ENCODE assay signal across 21 cellular contexts in genomic region chr1:9311489-9311888, GRCh38.
"Had no signal": no experiment of that assay in that cellular context is flagged by ENCODE, and none has a peak within 500 bp of the region (broad histone marks: within the 10 kb centered on the region; RNA-seq: fewer than 3 reads in every experiment).

No MANE protein-coding gene starts in this region.

- H3K4me3 Mint-ChIP-seq: activated CD4-positive, alpha-beta T cell treated with anti-CD3 and anti-CD28 coated beads for 36 hours; activated naive CD8-positive, alpha-beta T cell treated with anti-CD3 and anti-CD28 coated beads for 36 hours; activated T-helper 17 cell treated with anti-CD3 and anti-CD28 coated beads, Interleukin-2, amount 50 U/mL, for 72 hours; neural progenitor cell; stimulated activated effector memory CD8-positive, alpha-beta T cell treated with anti-CD3 and anti-CD28 coated beads, Interleukin-12 subunit alpha, Interleukin-12 subunit beta, amount 100 ng/mL, for 72 hours; T-helper 2 cell treated with Interferon-gamma antibody and Interleukin-4, amounts not matched to agents 5 μg/mL and 100 μg/mL, for 36 hours; WTC11 had no signal

- H3K4me2 ChIP-seq: neural progenitor cell had no signal

- H3K36me3 ChIP-seq: neural progenitor cell, right lobe of liver, vagina had no signal

- H3K27me3 Mint-ChIP-seq: activated CD4-positive, alpha-beta T cell treated with anti-CD3 and anti-CD28 coated beads for 36 hours; activated naive CD8-positive, alpha-beta T cell treated with anti-CD3 and anti-CD28 coated beads for 36 hours; activated T-helper 17 cell treated with anti-CD3 and anti-CD28 coated beads, Interleukin-2, amount 50 U/mL, for 72 hours had no signal

- H2AFZ ChIP-seq: neural progenitor cell had no signal

- H3K36me3 Mint-ChIP-seq: activated naive CD8-positive, alpha-beta T cell treated with anti-CD3 and anti-CD28 coated beads for 36 hours; neural progenitor cell; WTC11 had no signal

- H3K4me1 ChIP-seq: neural progenitor cell, pancreas, right lobe of liver had no signal

- H3K27ac Mint-ChIP-seq: activated CD4-positive, alpha-beta T cell treated with anti-CD3 and anti-CD28 coated beads for 36 hours; activated naive CD8-positive, alpha-beta T cell treated with anti-CD3 and anti-CD28 coated beads for 36 hours; activated T-helper 17 cell treated with anti-CD3 and anti-CD28 coated beads, Interleukin-2, amount 50 U/mL, for 72 hours; neural progenitor cell; stimulated activated effector memory CD8-positive, alpha-beta T cell treated with anti-CD3 and anti-CD28 coated beads, Interleukin-12 subunit alpha, Interleukin-12 subunit beta, amount 100 ng/mL, for 72 hours; T-helper 2 cell treated with Interferon-gamma antibody and Interleukin-4, amounts not matched to agents 5 μg/mL and 100 μg/mL, for 36 hours; WTC11 had no signal

- H3K9me3 Mint-ChIP-seq: activated naive CD8-positive, alpha-beta T cell treated with anti-CD3 and anti-CD28 coated beads for 36 hours; activated T-helper 17 cell treated with anti-CD3 and anti-CD28 coated beads, Interleukin-2, amount 50 U/mL, for 72 hours; neural progenitor cell; stimulated activated effector memory CD8-positive, alpha-beta T cell treated with anti-CD3 and anti-CD28 coated beads, Interleukin-12 subunit alpha, Interleukin-12 subunit beta, amount 100 ng/mL, for 72 hours; T-helper 2 cell treated with Interferon-gamma antibody and Interleukin-4, amounts not matched to agents 5 μg/mL and 100 μg/mL, for 36 hours; WTC11 had no signal

- H3K9me3 ChIP-seq: body of pancreas, pancreas, right lobe of liver, vagina had no signal

- H3K9ac ChIP-seq: neural progenitor cell had no signal

- H3K4me3 ChIP-seq: body of pancreas, lung, neural progenitor cell, pancreas, right lobe of liver, SK-N-MC, vagina had no signal

- ATAC-seq: activated CD4-positive, alpha-beta T cell treated with anti-CD3 and anti-CD28 coated beads for 36 hours; activated T-helper 17 cell treated with anti-CD3 and anti-CD28 coated beads, Interleukin-2, amount 50 U/mL, for 72 hours; body of pancreas; esophagus mucosa; left colon; pancreas; right lobe of liver; stimulated activated effector memory CD8-positive, alpha-beta T cell treated with anti-CD3 and anti-CD28 coated beads, Interleukin-12 subunit alpha, Interleukin-12 subunit beta, amount 100 ng/mL, for 72 hours; WTC11 had no signal

- DNase-seq: activated CD4-positive, alpha-beta T cell treated with anti-CD3 and anti-CD28 coated beads for 36 hours; activated CD4-positive, alpha-beta T cell treated with anti-CD3 and anti-CD28 coated beads, Interleukin-2, amount 50 U/mL, for 48 hours; activated naive CD4-positive, alpha-beta T cell; activated naive CD8-positive, alpha-beta T cell treated with anti-CD3 and anti-CD28 coated beads for 36 hours; body of pancreas; cortex of kidney; effector CD4-positive, alpha-beta T cell; islet precursor cell; left colon; pancreas; right lobe of liver; stimulated activated CD4-positive, alpha-beta T cell treated with anti-CD3 and anti-CD28 coated beads, Interleukin-4, amount 100 ng/mL, for 24 hours had no signal

- H3K4me1 Mint-ChIP-seq: WTC11 had no signal

- H3K27ac ChIP-seq: body of pancreas, neural progenitor cell, pancreas, right lobe of liver, SK-N-MC, vagina had no signal

- H3K27me3 ChIP-seq: body of pancreas, neural progenitor cell, pancreas, right lobe of liver, vagina had no signal
